Comparison of ENCODE assay signal across 13 cellular contexts in genomic region chr2:9539530-9539929, GRCh38. TPM values are rescaled to one million over a fixed set of nuclear protein-coding genes. Genes with fewer than 3 reads are reported as not detected.
A peak's percentile ranks its signal among the peaks of the same experiment; 100 is the strongest.
DNase-seq lines count a peak whose midpoint lies in the region; ATAC-seq, FAIRE-seq and TF ChIP-seq lines count a peak whose summit lies in the region.
"Had no signal": no experiment of that assay in that cellular context is flagged by ENCODE, and none has a peak within 500 bp of the region (broad histone marks: within the 10 kb centered on the region; RNA-seq: fewer than 3 reads in every experiment).

No MANE protein-coding gene starts in this region.

- H3K4me3 ChIP-seq in ACC112 (ENCODE audit: low read depth, low read length), result peak overlapping the region; percentile 70
- H3K4me3 ChIP-seq in OCI-LY1 (ENCODE audit: low read depth, low read length, poor library complexity, severe bottlenecking), result peak overlapping the region; percentile 3
- H3K4me3 ChIP-seq in fibroblast of lung (replicated peaks in 1 of 4; ENCODE audit: control extremely low read depth in 1 of 4, insufficient read depth in 1 of 4, low read depth in 3 of 4, low read length in 4 of 4), result no peak overlapping the region
- no peak overlapping the region for H3K4me3 ChIP-seq in pancreas
- H3K4me3 ChIP-seq in SK-N-SH (ENCODE audit: low read depth in 2 of 2, low read length in 1 of 2), result no peak overlapping the region
- no peak overlapping the region for H3K4me3 ChIP-seq in endodermal cell (ENCODE audit: low read length)
- H3K4me3 ChIP-seq: esophagus squamous epithelium, vagina had no signal

- H3F3A ChIP-seq in OCI-LY1 (ENCODE audit: insufficient read depth, low read length) (no peaks in the 10 kb centered on the region), SK-N-SH (replicated peaks; ENCODE audit: insufficient read depth) (peaks cover 9% of the 10 kb centered on the region)

- TF ChIP-seq EP300 in SK-N-SH (IDR thresholded peaks at IDR 0.05; ENCODE audit: borderline replicate concordance in 1 of 2, low read depth in 1 of 2, low read length in 1 of 2), result no peak

- CTCF ChIA-PET in SK-N-SH (lab: Yijun Ruan, JAX), result interaction anchor here (1.0 to 1.9 kb wide), 3 partner anchors 13 to 118 kb away, joined by 3 to 4 read pairs (median 4); partner anchors contain the start of gene ADAM17

- peak overlapping the region; percentile 5; the same call in 1 of the 2 replicates for H3K9ac ChIP-seq in OCI-LY1 (ENCODE audit: low read length)
- H3K9ac ChIP-seq in fibroblast of lung (ENCODE audit: insufficient read depth, low read length), result no peak overlapping the region
- no peak overlapping the region for H3K9ac ChIP-seq in SK-N-SH
- no peak overlapping the region for H3K9ac ChIP-seq in endodermal cell (ENCODE audit: extremely low read depth, low read length, poor library complexity, severe bottlenecking)

- H3K27me3 ChIP-seq in ACC112 (ENCODE audit: insufficient read depth, low read length) (no peaks in the 10 kb centered on the region), OCI-LY1 (ENCODE audit: insufficient read depth, low read length) (no peaks in the 10 kb centered on the region), fibroblast of lung (ENCODE audit: control insufficient read depth, insufficient read depth, low read length) (no peaks in the 10 kb centered on the region), pancreas (no peaks in the 10 kb centered on the region), SK-N-SH (ENCODE audit: insufficient read depth) (no peaks in the 10 kb centered on the region), endodermal cell (ENCODE audit: control insufficient read depth, insufficient read depth, low read length, poor library complexity, severe bottlenecking) (no peaks in the 10 kb centered on the region)
- H3K27me3 ChIP-seq: esophagus squamous epithelium, vagina had no signal

- no peak for TF ChIP-seq CTCF in OCI-LY1 (IDR thresholded peaks at IDR 0.05; ENCODE audit: low read length)
- TF ChIP-seq CTCF in fibroblast of lung (conservative IDR thresholded peaks at IDR 0.05 in 1 of 2, IDR thresholded peaks at IDR 0.05 in 1 of 2; ENCODE audit: low read depth in 1 of 2, low read length in 2 of 2), result no peak
- TF ChIP-seq CTCF in pancreas (IDR thresholded peaks at IDR 0.05), result no peak
- no peak for TF ChIP-seq CTCF in SK-N-SH (IDR thresholded peaks at IDR 0.05)
- TF ChIP-seq CTCF in endodermal cell (conservative IDR thresholded peaks at IDR 0.05), result no peak

- H3K27ac ChIP-seq in ACC112 (ENCODE audit: low read depth, low read length), result peak overlapping the region; percentile 100
- peak overlapping the region; percentile 46 for H3K27ac ChIP-seq in OCI-LY1 (ENCODE audit: low read depth, low read length, poor library complexity, severe bottlenecking)
- peak overlapping the region; percentile 49 for H3K27ac ChIP-seq in fibroblast of lung (ENCODE audit: insufficient read depth, low read length)
- H3K27ac ChIP-seq in pancreas, result peak overlapping the region in 2 of 4 donors; percentile 33 to 48
- peak overlapping the region in 1 of 2 experiments; percentile 85; a peak in 1 of 4 replicates for H3K27ac ChIP-seq in SK-N-SH (ENCODE audit: low read depth in 2 of 2, low read length in 1 of 2)
- no peak overlapping the region for H3K27ac ChIP-seq in endodermal cell (ENCODE audit: low read depth, low read length)
- H3K27ac ChIP-seq: vagina had no signal

- H2AFZ ChIP-seq in ACC112 (ENCODE audit: low read length, unreplicated experiment), result no peak overlapping the region
- no peak overlapping the region for H2AFZ ChIP-seq in OCI-LY1 (ENCODE audit: low read length)
- no peak overlapping the region for H2AFZ ChIP-seq in fibroblast of lung (ENCODE audit: low read length)
- no peak overlapping the region for H2AFZ ChIP-seq in SK-N-SH (ENCODE audit: low read depth)

- no peak for TF ChIP-seq RAD21 in SK-N-SH (IDR thresholded peaks at IDR 0.05; ENCODE audit: low read length)

- H3K36me3 Mint-ChIP-seq in endodermal cell (ENCODE audit: low read depth), result peaks cover 28% of the 10 kb centered on the region

- no peaks in the 10 kb centered on the region for H3K9me3 Mint-ChIP-seq in endodermal cell

- H3K9me3 ChIP-seq in OCI-LY1 (ENCODE audit: low read length), result no peaks in the 10 kb centered on the region
- H3K9me3 ChIP-seq in fibroblast of lung (ENCODE audit: control insufficient read depth, insufficient read depth, low read depth, low read length), result no peaks in the 10 kb centered on the region
- H3K9me3 ChIP-seq in pancreas, result no peaks in the 10 kb centered on the region
- H3K9me3 ChIP-seq in SK-N-SH, result no peaks in the 10 kb centered on the region
- no peaks in the 10 kb centered on the region for H3K9me3 ChIP-seq in endodermal cell (ENCODE audit: control insufficient read depth, low read length)
- H3K9me3 ChIP-seq: esophagus squamous epithelium, vagina had no signal

- H3K27me3 Mint-ChIP-seq in endodermal cell (ENCODE audit: insufficient read depth), result no peaks in the 10 kb centered on the region

- DNase-seq in fibroblast of lung (ENCODE audit: low read depth in 2 of 2) (peak; percentile 50 to 82), pancreas (no peak), SK-N-SH (no peak), endodermal cell (no peak), epidermal melanocyte (ENCODE audit: insufficient read length, low spot score) (no peak)
- DNase-seq: activated CD8-positive, alpha-beta memory T cell treated with anti-CD3 and anti-CD28 coated beads, Interleukin-2, amount 50 U/mL, for 4 hours; esophagus squamous epithelium; NCI-H69 had no signal

- no peak for FAIRE-seq in pancreas (lab: Jason Lieb, UNC)

- WGBS in pancreas, 2 donors, result 32 to 41% methylated on average over 5 of the region's 5 CpGs
- 88% methylated on average over 5 of the region's 5 CpGs for WGBS in SK-N-SH (ENCODE audit: low lambda C conversion rate)
- WGBS in endodermal cell (ENCODE audit: insufficient coverage in 1 of 2, insufficient read length in 1 of 2), 2 experiments, result 91% methylated on average over 4 of the region's 5 CpGs; no CpG with 5 or more reads in 1 of the 2 experiments

- H3K4me1 ChIP-seq in ACC112 (ENCODE audit: control insufficient read depth, insufficient read depth, low read length, unreplicated experiment), result peaks cover 32% of the 10 kb centered on the region
- peaks cover 70% of the 10 kb centered on the region for H3K4me1 ChIP-seq in OCI-LY1 (ENCODE audit: insufficient read depth, low read length, severe bottlenecking)
- no peaks in the 10 kb centered on the region for H3K4me1 ChIP-seq in fibroblast of lung (ENCODE audit: control insufficient read depth, extremely low read depth, insufficient read depth, low read length)
- peaks cover 14 to 31% (median 27%) of the 10 kb centered on the region in 3 donors for H3K4me1 ChIP-seq in pancreas
- H3K4me1 ChIP-seq in SK-N-SH (ENCODE audit: control insufficient read depth in 1 of 2, insufficient read depth in 2 of 2, low read depth in 1 of 2, low read length in 1 of 2), result peaks cover 0 to 12% of the 10 kb centered on the region in 2 experiments; a peak in 2 of 4 replicates
- H3K4me1 ChIP-seq in endodermal cell (ENCODE audit: control insufficient read depth, insufficient read depth, low read length), result no peaks in the 10 kb centered on the region

- H3K4me1 Mint-ChIP-seq in endodermal cell, result peaks cover 2% of the 10 kb centered on the region

- intact Hi-C loops in pancreas (cut with DNase I), result no loop called here

- H3K79me2 ChIP-seq in ACC112 (ENCODE audit: control insufficient read depth, insufficient read depth, low read length, unreplicated experiment) (peaks cover 55% of the 10 kb centered on the region), OCI-LY1 (ENCODE audit: insufficient read depth, low read length) (peaks cover 45% of the 10 kb centered on the region), fibroblast of lung (ENCODE audit: control insufficient read depth, insufficient read depth, low read length) (peaks cover 4% of the 10 kb centered on the region), SK-N-SH (ENCODE audit: insufficient read depth) (peaks cover 82% of the 10 kb centered on the region)

- peaks cover 5% of the 10 kb centered on the region for H3K36me3 ChIP-seq in ACC112 (ENCODE audit: insufficient read depth, low read length)
- H3K36me3 ChIP-seq in OCI-LY1 (ENCODE audit: insufficient read depth, low read length), result peaks cover 42% of the 10 kb centered on the region
- no peaks in the 10 kb centered on the region for H3K36me3 ChIP-seq in fibroblast of lung (ENCODE audit: control insufficient read depth, insufficient read depth, low read length)
- H3K36me3 ChIP-seq in pancreas, result no peaks in the 10 kb centered on the region
- peaks cover 22 to 40% of the 10 kb centered on the region in 2 experiments for H3K36me3 ChIP-seq in SK-N-SH (replicated peaks in 1 of 2; ENCODE audit: control insufficient read depth in 1 of 2, insufficient read depth in 2 of 2, low read length in 1 of 2)
- H3K36me3 ChIP-seq in endodermal cell (ENCODE audit: control insufficient read depth, insufficient read depth, low read length), result peaks cover 54% of the 10 kb centered on the region

- H3K4me2 ChIP-seq in OCI-LY1 (ENCODE audit: low read length) (peak overlapping the region; percentile 29; the same call in 1 of the 2 replicates), fibroblast of lung (ENCODE audit: extremely low read depth, insufficient read depth, low read length) (no peak overlapping the region), SK-N-SH (no peak overlapping the region)

- H4K20me1 ChIP-seq in OCI-LY1 (ENCODE audit: insufficient read depth, low read length) (no peaks in the 10 kb centered on the region), fibroblast of lung (ENCODE audit: control insufficient read depth, extremely low read depth, insufficient read depth, low read length) (no peaks in the 10 kb centered on the region), SK-N-SH (ENCODE audit: insufficient read depth) (peaks cover 17% of the 10 kb centered on the region; the same call in 1 of the 2 replicates)

- no peak overlapping the region for H3K4me3 Mint-ChIP-seq in endodermal cell

- ATAC-seq in pancreas (peak; percentile 76 to 80 (median 79)), HG03196 (IDR thresholded peaks at IDR 0.05; ENCODE audit: unreplicated experiment) (no peak)
- ATAC-seq: HCT116 had no signal

- no peak overlapping the region for H3K27ac Mint-ChIP-seq in endodermal cell

- POLR2A ChIA-PET in SK-N-SH (lab: Yijun Ruan, JAX), result interaction anchor here (1.9 kb wide), 1 partner anchor 16 kb away, joined by 5 read pairs; the partner anchor contains the start of gene ADAM17

- H3K9me2 ChIP-seq in OCI-LY1 (ENCODE audit: low read depth, low read length) (no peaks in the 10 kb centered on the region), SK-N-SH (no peaks in the 10 kb centered on the region)

TF ChIP-seq in SK-N-SH, 30 proteins besides CTCF, POLR2A, EP300 and RAD21 (continues in another document):
- TF ChIP-seq MXI1 (IDR thresholded peaks at IDR 0.05; ENCODE audit: low read depth, low read length), result no peak

RNA-seq across cellular contexts. Expression of gene ADAM17, which starts 16.1 kb away (rescaled TPM):
- total RNA-seq in fibroblast of lung, result 49.1 and 69.9 TPM in 2 replicates
- polyA plus RNA-seq in fibroblast of lung, result 11.4 and 12.3 TPM in 2 replicates
- 13.9 and 14.5 TPM in 2 replicates for polyA plus RNA-seq in fibroblast of lung (2012)
- 3.7 and 7.1 TPM in 2 replicates for polyA minus RNA-seq in fibroblast of lung (ENCODE audit: low replicate concordance)
- total RNA-seq in pancreas, result 10 to 100 TPM in 2 of 6 donors, 1 to 10 TPM in 4; 6.3 to 18.8 (median 7.8) TPM
- 1 to 10 TPM; 4.6 to 6.2 TPM for polyA plus RNA-seq in pancreas
- 12.8 and 17.1 TPM in 2 replicates for polyA plus RNA-seq in SK-N-SH (2012; rRNA removed)
- 17.5 and 19.7 TPM in 2 replicates for polyA plus RNA-seq in SK-N-SH (2012; cell fraction: cytosol; rRNA removed)
- polyA plus RNA-seq in SK-N-SH (2012; cell fraction: nucleus; rRNA removed), result 23.0 and 30.3 TPM in 2 replicates
- total RNA-seq in endodermal cell, result 10 to 100 TPM; 49.1 to 50.4 TPM
- 44.3 TPM for polyA plus RNA-seq in endodermal cell (2013, experiment 1 of 2)
- 38.5 TPM for polyA plus RNA-seq in endodermal cell (2013, experiment 2 of 2)

Comparison
In these comparisons a context has a peak if more than half of its experiments do, and no peak if none do; other contexts are left out.
1. H3K4me3 ChIP-seq: peak in ACC112 (single experiment) and OCI-LY1 (single experiment); none in fibroblast of lung (0 of 4), pancreas (0 of 4), SK-N-SH (0 of 2) and endodermal cell (single experiment).
2. DNase-seq: peak in fibroblast of lung (2 of 2); none in pancreas (0 of 6), SK-N-SH (single experiment), endodermal cell (single experiment) and epidermal melanocyte (single experiment).